Comparison of ENCODE assay signal across 18 cellular contexts in the genomic region with DNA sequence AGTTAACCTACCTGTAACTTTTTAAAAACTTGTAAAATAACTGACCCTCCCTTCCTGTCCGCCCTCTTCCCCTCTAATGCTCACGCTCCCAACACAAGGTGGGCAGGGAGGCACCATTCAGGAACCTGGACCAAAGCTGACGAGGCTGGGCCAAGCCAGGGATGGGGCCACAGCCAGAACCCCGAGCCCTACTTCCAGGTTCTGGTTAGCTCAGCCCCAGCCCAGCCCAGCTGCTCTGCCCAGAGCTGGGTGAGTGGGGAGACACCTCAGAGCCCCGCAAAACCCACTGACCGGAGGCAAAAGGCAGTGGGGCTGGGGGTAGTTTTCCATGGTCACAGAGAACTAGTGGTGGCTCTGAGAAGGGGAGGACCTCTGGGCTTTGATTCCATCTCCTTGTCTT. TPM values are rescaled to one million over a fixed set of nuclear protein-coding genes. Genes with fewer than 3 reads are reported as not detected.
DNase-seq lines count a peak whose midpoint lies in the region; ATAC-seq and TF ChIP-seq lines count a peak whose summit lies in the region.
"Had no signal": no experiment of that assay in that cellular context is flagged by ENCODE, and none has a peak within 500 bp of the region (broad histone marks: within the 10 kb centered on the region; RNA-seq: fewer than 3 reads in every experiment).

No MANE protein-coding gene starts in this region.

- H3K36me3 Mint-ChIP-seq in natural killer cell (no peaks in the 10 kb centered on the region), neural crest cell (ENCODE audit: low read depth) (peaks cover 30% of the 10 kb centered on the region), GM23338 (ENCODE audit: low read depth) (peaks cover 80% of the 10 kb centered on the region)
- H3K36me3 Mint-ChIP-seq in natural killer cell treated with Interleukin-12 subunit alpha and Interleukin-12 subunit beta and Interleukin-15 and Interleukin-18, amount 100 ng/mL, for 72 hours, result peaks cover 8% of the 10 kb centered on the region

- no peaks in the 10 kb centered on the region for H3K9me2 ChIP-seq in GM23338 (ENCODE audit: insufficient read depth)

- DNase-seq in natural killer cell (no peak), neural crest cell (ENCODE audit: low read depth, low spot score) (no peak), GM23338 (ENCODE audit: low spot score) (no peak), COLO829 (ENCODE audit: low spot score) (no peak), HK-2 (ENCODE audit: unreplicated experiment) (no peak), NCI-H1436 treated with DMSO at 0.1 percent for 48 hours (lab: John Stamatoyannopoulos, UW) (no peak)
- no peak for DNase-seq in natural killer cell treated with Interleukin-12 subunit alpha and Interleukin-12 subunit beta and Interleukin-15 and Interleukin-18, amount 100 ng/mL, for 72 hours (ENCODE audit: low spot score)
- DNase-seq: Calu3; effector memory CD4-positive, alpha-beta T cell; islet precursor cell; NCI-H187 treated with DMSO at 0.1 percent for 48 hours; trophoblast cell had no signal

- intact Hi-C loops in natural killer cell (cut with micrococcal nuclease), result no loop called here

- H3K27ac Mint-ChIP-seq in natural killer cell (peak overlapping the region; percentile 87 to 88), neural crest cell (ENCODE audit: unreplicated experiment) (no peak overlapping the region), GM23338 (no peak overlapping the region)
- H3K27ac Mint-ChIP-seq in natural killer cell treated with Interleukin-12 subunit alpha and Interleukin-12 subunit beta and Interleukin-15 and Interleukin-18, amount 100 ng/mL, for 72 hours, result peak overlapping the region in 1 of 2 donors; percentile 76

- peak overlapping the region; percentile 91 for H3K27ac ChIP-seq in angular gyrus (ENCODE audit: low read depth, low read length)
- no peak overlapping the region for H3K27ac ChIP-seq in GM23338 (ENCODE audit: low read depth)
- H3K27ac ChIP-seq: hepatocyte, HL-60 had no signal

- H3K9me3 Mint-ChIP-seq in natural killer cell (no peaks in the 10 kb centered on the region), neural crest cell (no peaks in the 10 kb centered on the region), GM23338 (no peaks in the 10 kb centered on the region)
- no peaks in the 10 kb centered on the region for H3K9me3 Mint-ChIP-seq in natural killer cell treated with Interleukin-12 subunit alpha and Interleukin-12 subunit beta and Interleukin-15 and Interleukin-18, amount 100 ng/mL, for 72 hours
- H3K9me3 Mint-ChIP-seq: nephron had no signal

- H3K27me3 ChIP-seq in GM23338 (ENCODE audit: insufficient read depth), result no peaks in the 10 kb centered on the region
- H3K27me3 ChIP-seq: hepatocyte had no signal

- peak overlapping the region; percentile 28 for H3K4me3 Mint-ChIP-seq in natural killer cell
- no peak overlapping the region for H3K4me3 Mint-ChIP-seq in natural killer cell treated with Interleukin-12 subunit alpha and Interleukin-12 subunit beta and Interleukin-15 and Interleukin-18, amount 100 ng/mL, for 72 hours
- peak overlapping the region; percentile 69 for H3K4me3 Mint-ChIP-seq in neural crest cell
- H3K4me3 Mint-ChIP-seq in GM23338, result no peak overlapping the region
- H3K4me3 Mint-ChIP-seq: nephron had no signal

- H3K27me3 Mint-ChIP-seq in natural killer cell (ENCODE audit: low read depth in 2 of 2), result no peaks in the 10 kb centered on the region
- H3K27me3 Mint-ChIP-seq in natural killer cell treated with Interleukin-12 subunit alpha and Interleukin-12 subunit beta and Interleukin-15 and Interleukin-18, amount 100 ng/mL, for 72 hours, result no peaks in the 10 kb centered on the region
- H3K27me3 Mint-ChIP-seq in neural crest cell (ENCODE audit: low read depth), result peaks cover 7% of the 10 kb centered on the region
- peaks cover 8% of the 10 kb centered on the region for H3K27me3 Mint-ChIP-seq in GM23338 (ENCODE audit: insufficient read depth, low read depth, poor library complexity)

- peaks cover 7% of the 10 kb centered on the region for H4K20me1 ChIP-seq in GM23338 (replicated peaks; ENCODE audit: insufficient read depth)

- no peaks in the 10 kb centered on the region for H3K79me2 ChIP-seq in GM23338 (replicated peaks; ENCODE audit: insufficient read depth)

- ATAC-seq in natural killer cell (no peak), GM23338 (no peak)
- no peak for ATAC-seq in natural killer cell treated with Interleukin-12 subunit alpha and Interleukin-12 subunit beta and Interleukin-15 and Interleukin-18, amount 100 ng/mL, for 72 hours
- ATAC-seq: K562 had no signal

- no peaks in the 10 kb centered on the region for H3K4me1 ChIP-seq in GM23338 (ENCODE audit: insufficient read depth)
- H3K4me1 ChIP-seq: HAP-1 had no signal

- no peak overlapping the region for H2AFZ ChIP-seq in GM23338
- H2AFZ ChIP-seq: hepatocyte had no signal

- H3K4me1 Mint-ChIP-seq in natural killer cell (peaks cover 19 to 33% of the 10 kb centered on the region in 2 donors), neural crest cell (peaks cover 22% of the 10 kb centered on the region), GM23338 (no peaks in the 10 kb centered on the region)
- H3K4me1 Mint-ChIP-seq in natural killer cell treated with Interleukin-12 subunit alpha and Interleukin-12 subunit beta and Interleukin-15 and Interleukin-18, amount 100 ng/mL, for 72 hours (ENCODE audit: low read depth in 2 of 2), result peaks cover 5 to 23% of the 10 kb centered on the region in 2 donors

- H3F3A ChIP-seq in GM23338 (replicated peaks; ENCODE audit: low read depth), result peaks cover 20% of the 10 kb centered on the region; the same call in 1 of the 2 replicates

- TF ChIP-seq CTCF in natural killer cell (IDR thresholded peaks at IDR 0.05) (no peak), neural crest cell (conservative IDR thresholded peaks at IDR 0.05) (no peak), GM23338 (conservative IDR thresholded peaks at IDR 0.05; ENCODE audit: low read depth in 2 of 2) (no peak)

- H3K4me3 ChIP-seq in GM23338, result no peak overlapping the region
- H3K4me3 ChIP-seq: HAP-1, hepatocyte, K562 had no signal

- peaks cover 36% of the 10 kb centered on the region for H3K36me3 ChIP-seq in GM23338 (ENCODE audit: insufficient read depth)

- H3K4me2 ChIP-seq in GM23338, result no peak overlapping the region
- H3K4me2 ChIP-seq: hepatocyte had no signal

TF ChIP-seq in GM23338, 12 proteins besides CTCF, POLR2A, EP300 and RAD21 (continues in another document):
- TF ChIP-seq POLR2AphosphoS5 (IDR thresholded peaks at IDR 0.05; ENCODE audit: low read depth) (no peak; the same call in 1 of the 2 replicates), JUNB (IDR thresholded peaks at IDR 0.05; ENCODE audit: unreplicated experiment) (no peak), EZH2phosphoT487 (IDR thresholded peaks at IDR 0.05; ENCODE audit: unreplicated experiment) (no peak)
- TF ChIP-seq, protein P1, sequence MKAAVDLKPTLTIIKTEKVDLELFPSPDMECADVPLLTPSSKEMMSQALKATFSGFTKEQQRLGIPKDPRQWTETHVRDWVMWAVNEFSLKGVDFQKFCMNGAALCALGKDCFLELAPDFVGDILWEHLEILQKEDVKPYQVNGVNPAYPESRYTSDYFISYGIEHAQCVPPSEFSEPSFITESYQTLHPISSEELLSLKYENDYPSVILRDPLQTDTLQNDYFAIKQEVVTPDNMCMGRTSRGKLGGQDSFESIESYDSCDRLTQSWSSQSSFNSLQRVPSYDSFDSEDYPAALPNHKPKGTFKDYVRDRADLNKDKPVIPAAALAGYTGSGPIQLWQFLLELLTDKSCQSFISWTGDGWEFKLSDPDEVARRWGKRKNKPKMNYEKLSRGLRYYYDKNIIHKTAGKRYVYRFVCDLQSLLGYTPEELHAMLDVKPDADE (IDR thresholded peaks at IDR 0.05), result no peak

RNA-seq across cellular contexts. Expression of a gene that starts 7.4 kb away (rescaled TPM):
- 10 to 100 TPM; 32.4 to 44.8 (median 38.2) TPM for total RNA-seq in natural killer cell
- total RNA-seq in natural killer cell treated with Interleukin-12 subunit alpha and Interleukin-12 subunit beta and Interleukin-15 and Interleukin-18, amount 100 ng/mL, for 72 hours, result 10 to 100 TPM; 55.6 to 81.9 TPM
- 213 and 230 TPM in 2 replicates for total RNA-seq in neural crest cell
- total RNA-seq in GM23338 (2014; rRNA removed; shearing (Covaris generic)), result 40.3 and 47.8 TPM in 2 replicates
- 28.3 and 30.8 TPM in 2 replicates for polyA plus RNA-seq in GM23338 (2016; fragmentation: Nextera tagmentation; extraction: Ambion mirVana)

RNA-seq across cellular contexts. Expression of a gene that starts 43.2 kb away (rescaled TPM):
- total RNA-seq in natural killer cell (100 to 1,000 TPM; 123 to 159 (median 149) TPM), neural crest cell (126 and 138 TPM in 2 replicates)
- total RNA-seq in natural killer cell treated with Interleukin-12 subunit alpha and Interleukin-12 subunit beta and Interleukin-15 and Interleukin-18, amount 100 ng/mL, for 72 hours, result 100 to 1,000 TPM; 119 to 137 TPM
- 119 and 139 TPM in 2 replicates for total RNA-seq in GM23338 (2014; rRNA removed; shearing (Covaris generic))
- 136 and 141 TPM in 2 replicates for polyA plus RNA-seq in GM23338 (2016; fragmentation: Nextera tagmentation; extraction: Ambion mirVana)

RNA-seq across cellular contexts. Expression of a gene that starts 43.6 kb away (rescaled TPM):
- total RNA-seq in natural killer cell, result 1 to 10 TPM in 1 of 3 donors, under 1 TPM in 2; 0.70 to 2.9 (median 0.95) TPM
- total RNA-seq in natural killer cell treated with Interleukin-12 subunit alpha and Interleukin-12 subunit beta and Interleukin-15 and Interleukin-18, amount 100 ng/mL, for 72 hours, result 1 to 10 TPM in 1 of 2 donors, under 1 TPM in 1; 0.12 to 1.0 TPM
- total RNA-seq in neural crest cell, result 4.2 and 4.8 TPM in 2 replicates
- total RNA-seq in GM23338 (2014; rRNA removed; shearing (Covaris generic)), result 0.12 and 1.8 TPM in 2 replicates
- polyA plus RNA-seq in GM23338 (2016; fragmentation: Nextera tagmentation; extraction: Ambion mirVana), result 0.54 and 1.7 TPM in 2 replicates

RNA-seq across cellular contexts. Expression of a gene that starts 45.9 kb away (rescaled TPM):
- total RNA-seq in natural killer cell (10 to 100 TPM; 17.5 to 20.9 (median 19.3) TPM), neural crest cell (59.2 and 60.2 TPM in 2 replicates)
- total RNA-seq in natural killer cell treated with Interleukin-12 subunit alpha and Interleukin-12 subunit beta and Interleukin-15 and Interleukin-18, amount 100 ng/mL, for 72 hours, result 10 to 100 TPM; 27.8 to 28.7 TPM
- total RNA-seq in GM23338 (2014; rRNA removed; shearing (Covaris generic)), result 42.5 and 52.9 TPM in 2 replicates
- polyA plus RNA-seq in GM23338 (2016; fragmentation: Nextera tagmentation; extraction: Ambion mirVana), result 31.3 and 31.7 TPM in 2 replicates

RNA-seq across cellular contexts. Expression of a gene that starts 55.3 kb away (rescaled TPM):
- total RNA-seq in natural killer cell (100 to 1,000 TPM in 2 of 3 donors, 10 to 100 TPM in 1; 86.5 to 106 (median 106) TPM), neural crest cell (421 and 422 TPM in 2 replicates)
- total RNA-seq in natural killer cell treated with Interleukin-12 subunit alpha and Interleukin-12 subunit beta and Interleukin-15 and Interleukin-18, amount 100 ng/mL, for 72 hours, result 100 to 1,000 TPM; 200 to 243 TPM
- 412 and 439 TPM in 2 replicates for total RNA-seq in GM23338 (2014; rRNA removed; shearing (Covaris generic))
- polyA plus RNA-seq in GM23338 (2016; fragmentation: Nextera tagmentation; extraction: Ambion mirVana), result 119 and 121 TPM in 2 replicates

Comparison
In these comparisons a context has a peak if more than half of its experiments do, and no peak if none do; other contexts are left out.
1. H3K4me3 Mint-ChIP-seq: peak in natural killer cell (single experiment) and neural crest cell (single experiment); none in natural killer cell treated with Interleukin-12 subunit alpha and Interleukin-12 subunit beta and Interleukin-15 and Interleukin-18, amount 100 ng/mL, for 72 hours (single experiment) and GM23338 (single experiment).
2. H3K27ac Mint-ChIP-seq: peak in natural killer cell (2 of 2); none in neural crest cell (single experiment) and GM23338 (single experiment).